In genomic region chr18:59593291-59593717, GRCh38 we compare ENCODE assay signal across 1 cellular context.
TF ChIP-seq lines count a peak whose summit lies in the region.

No MANE protein-coding gene starts in this region.

TF ChIP-seq in GM23338, 12 proteins besides CTCF, POLR2A, EP300 and RAD21 (continued from another document):
- TF ChIP-seq ZNF462 (CRISPR knock-in tag; IDR thresholded peaks at IDR 0.05): no peak
- TF ChIP-seq CREB1 (CRISPR knock-in tag; IDR thresholded peaks at IDR 0.05; ENCODE audit: low read depth): no peak
- TF ChIP-seq REST (IDR thresholded peaks at IDR 0.05; ENCODE audit: unreplicated experiment): no peak
- TF ChIP-seq EZH2 (IDR thresholded peaks at IDR 0.05; ENCODE audit: low read depth, unreplicated experiment): no peak
- no peak for TF ChIP-seq ETS1 (IDR thresholded peaks at IDR 0.05)
- TF ChIP-seq JUNB (IDR thresholded peaks at IDR 0.05; ENCODE audit: unreplicated experiment): no peak
- no peak for TF ChIP-seq NANOG (IDR thresholded peaks at IDR 0.05; ENCODE audit: borderline replicate concordance)
TF ChIP-seq in GM23338: peak in this region for 0.
